ENCODE assay signal across 1 cellular context in the genomic region with DNA sequence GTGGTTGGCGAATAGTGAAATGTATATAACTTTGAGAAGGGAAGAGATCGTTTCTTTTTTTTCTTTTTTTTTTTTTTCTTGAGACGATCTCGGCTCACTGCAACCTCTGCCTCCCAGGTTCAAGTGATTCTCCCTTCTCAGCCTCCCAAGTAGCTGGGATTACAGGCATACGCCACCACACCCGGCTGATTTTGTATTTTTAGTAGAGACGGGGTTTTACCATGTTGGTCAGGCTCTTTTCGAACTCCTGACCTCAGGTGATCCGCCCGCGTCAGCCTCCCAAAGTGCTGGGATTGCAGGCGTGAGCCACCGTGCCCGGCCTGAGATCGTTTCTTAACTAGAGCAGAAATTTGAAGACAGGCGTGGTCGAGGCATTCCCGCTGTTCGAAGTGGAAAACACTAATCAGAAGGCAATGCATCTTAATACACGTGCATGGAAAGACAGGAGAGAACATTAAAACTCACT.
A peak's percentile ranks its signal among the peaks of the same experiment; 100 is the strongest.
TF ChIP-seq lines count a peak whose summit lies in the region.

No MANE protein-coding gene starts in this region.

TF ChIP-seq in HEK293, 187 proteins besides CTCF, POLR2A, EP300 and RAD21 (continued from another document):
- TF ChIP-seq, protein P1, sequence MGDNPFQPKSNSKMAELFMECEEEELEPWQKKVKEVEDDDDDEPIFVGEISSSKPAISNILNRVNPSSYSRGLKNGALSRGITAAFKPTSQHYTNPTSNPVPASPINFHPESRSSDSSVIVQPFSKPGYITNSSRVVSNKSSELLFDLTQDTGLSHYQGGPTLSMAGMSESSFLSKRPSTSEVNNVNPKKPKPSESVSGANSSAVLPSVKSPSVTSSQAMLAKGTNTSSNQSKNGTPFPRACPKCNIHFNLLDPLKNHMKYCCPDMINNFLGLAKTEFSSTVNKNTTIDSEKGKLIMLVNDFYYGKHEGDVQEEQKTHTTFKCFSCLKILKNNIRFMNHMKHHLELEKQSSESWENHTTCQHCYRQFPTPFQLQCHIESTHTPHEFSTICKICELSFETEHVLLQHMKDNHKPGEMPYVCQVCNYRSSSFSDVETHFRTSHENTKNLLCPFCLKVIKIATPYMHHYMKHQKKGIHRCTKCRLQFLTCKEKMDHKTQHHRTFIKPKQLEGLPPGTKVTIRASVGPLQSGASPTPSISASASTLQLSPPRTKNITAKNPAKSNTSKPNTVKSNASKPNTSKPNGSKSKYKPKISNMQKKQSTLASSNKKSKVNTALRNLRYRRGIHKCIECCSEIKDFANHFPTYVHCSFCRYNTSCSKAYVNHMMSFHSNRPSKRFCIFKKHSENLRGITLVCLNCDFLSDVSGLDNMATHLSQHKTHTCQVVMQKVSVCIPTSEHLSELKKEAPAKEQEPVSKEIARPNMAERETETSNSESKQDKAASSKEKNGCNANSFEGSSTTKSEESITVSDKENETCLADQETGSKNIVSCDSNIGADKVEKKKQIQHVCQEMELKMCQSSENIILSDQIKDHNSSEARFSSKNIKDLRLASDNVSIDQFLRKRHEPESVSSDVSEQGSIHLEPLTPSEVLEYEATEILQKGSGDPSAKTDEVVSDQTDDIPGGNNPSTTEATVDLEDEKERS (tag by site-specific recombination; IDR thresholded peaks at IDR 0.05): peak; percentile 74; the same call in 1 of the 2 replicates
- TF ChIP-seq, protein P2, sequence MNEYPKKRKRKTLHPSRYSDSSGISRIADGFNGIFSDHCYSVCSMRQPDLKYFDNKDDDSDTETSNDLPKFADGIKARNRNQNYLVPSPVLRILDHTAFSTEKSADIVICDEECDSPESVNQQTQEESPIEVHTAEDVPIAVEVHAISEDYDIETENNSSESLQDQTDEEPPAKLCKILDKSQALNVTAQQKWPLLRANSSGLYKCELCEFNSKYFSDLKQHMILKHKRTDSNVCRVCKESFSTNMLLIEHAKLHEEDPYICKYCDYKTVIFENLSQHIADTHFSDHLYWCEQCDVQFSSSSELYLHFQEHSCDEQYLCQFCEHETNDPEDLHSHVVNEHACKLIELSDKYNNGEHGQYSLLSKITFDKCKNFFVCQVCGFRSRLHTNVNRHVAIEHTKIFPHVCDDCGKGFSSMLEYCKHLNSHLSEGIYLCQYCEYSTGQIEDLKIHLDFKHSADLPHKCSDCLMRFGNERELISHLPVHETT (tag by site-specific recombination; IDR thresholded peaks at IDR 0.05): peak; percentile 83
- TF ChIP-seq ZNF785 (tag by site-specific recombination; IDR thresholded peaks at IDR 0.05): peak; percentile 52; the same call in 1 of the 2 replicates
- 0 out of 2 replicates have a peak, but pooled peaks have one; percentile 14 for TF ChIP-seq ZNF558 (tag by site-specific recombination; IDR thresholded peaks at IDR 0.05)
- peak; percentile 18; the same call in 1 of the 2 replicates for TF ChIP-seq YY2 (tag by site-specific recombination; IDR thresholded peaks at IDR 0.05)
- 0 out of 2 replicates have a peak, but pooled peaks have one; percentile 63 for TF ChIP-seq REPIN1 (tag by site-specific recombination; IDR thresholded peaks at IDR 0.05; ENCODE audit: low read depth)
- peak; percentile 11; the same call in 1 of the 2 replicates for TF ChIP-seq ZNF423 (tag by site-specific recombination; IDR thresholded peaks at IDR 0.05)
- peak; percentile 4; the same call in 1 of the 2 replicates for TF ChIP-seq ZBTB21 (tag by site-specific recombination; IDR thresholded peaks at IDR 0.05)
- TF ChIP-seq, protein P3, sequence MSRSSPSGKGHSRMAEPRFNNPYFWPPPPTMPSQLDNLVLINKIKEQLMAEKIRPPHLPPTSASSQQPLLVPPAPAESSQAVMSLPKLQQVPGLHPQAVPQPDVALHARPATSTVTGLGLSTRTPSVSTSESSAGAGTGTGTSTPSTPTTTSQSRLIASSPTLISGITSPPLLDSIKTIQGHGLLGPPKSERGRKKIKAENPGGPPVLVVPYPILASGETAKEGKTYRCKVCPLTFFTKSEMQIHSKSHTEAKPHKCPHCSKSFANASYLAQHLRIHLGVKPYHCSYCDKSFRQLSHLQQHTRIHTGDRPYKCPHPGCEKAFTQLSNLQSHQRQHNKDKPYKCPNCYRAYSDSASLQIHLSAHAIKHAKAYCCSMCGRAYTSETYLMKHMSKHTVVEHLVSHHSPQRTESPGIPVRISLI (tag by site-specific recombination; IDR thresholded peaks at IDR 0.05): 0 out of 2 replicates have a peak, but pooled peaks have one; percentile 83
- 0 out of 2 replicates have a peak, but pooled peaks have one; percentile 0 for TF ChIP-seq BCL11A (tag by site-specific recombination; IDR thresholded peaks at IDR 0.05; ENCODE audit: low read depth)
- 0 out of 2 replicates have a peak, but pooled peaks have one; percentile 8 for TF ChIP-seq INSM2 (tag by site-specific recombination; IDR thresholded peaks at IDR 0.05)
- TF ChIP-seq, protein P4, sequence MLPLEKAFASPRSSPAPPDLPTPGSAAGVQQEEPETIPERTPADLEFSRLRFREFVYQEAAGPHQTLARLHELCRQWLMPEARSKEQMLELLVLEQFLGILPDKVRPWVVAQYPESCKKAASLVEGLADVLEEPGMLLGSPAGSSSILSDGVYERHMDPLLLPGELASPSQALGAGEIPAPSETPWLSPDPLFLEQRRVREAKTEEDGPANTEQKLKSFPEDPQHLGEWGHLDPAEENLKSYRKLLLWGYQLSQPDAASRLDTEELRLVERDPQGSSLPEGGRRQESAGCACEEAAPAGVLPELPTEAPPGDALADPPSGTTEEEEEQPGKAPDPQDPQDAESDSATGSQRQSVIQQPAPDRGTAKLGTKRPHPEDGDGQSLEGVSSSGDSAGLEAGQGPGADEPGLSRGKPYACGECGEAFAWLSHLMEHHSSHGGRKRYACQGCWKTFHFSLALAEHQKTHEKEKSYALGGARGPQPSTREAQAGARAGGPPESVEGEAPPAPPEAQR (tag by site-specific recombination; IDR thresholded peaks at IDR 0.05): peak; percentile 30; the same call in 1 of the 2 replicates
